In the genomic region with DNA sequence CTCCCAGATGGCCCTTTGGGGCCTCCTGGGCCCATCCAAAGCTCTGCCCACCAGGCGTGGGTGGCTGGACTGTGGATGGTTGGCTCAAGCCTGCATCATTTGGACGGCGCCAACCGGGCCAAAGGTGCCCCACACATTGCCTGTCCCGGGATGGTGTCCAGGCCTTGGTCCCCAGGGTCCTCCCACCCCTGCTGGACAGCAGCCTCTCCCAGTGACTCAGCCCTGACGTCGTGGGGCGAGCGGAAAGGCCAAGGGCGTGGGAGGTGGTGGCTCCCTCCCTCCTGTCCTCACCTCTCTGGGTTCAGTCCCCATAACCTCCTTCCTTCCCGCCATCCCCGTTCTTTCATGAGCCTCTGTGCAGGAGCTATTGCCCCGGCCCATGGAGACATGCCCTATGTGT, we compare ENCODE assay signal across 22 cellular contexts. TPM values are rescaled to one million over a fixed set of nuclear protein-coding genes. Genes with fewer than 3 reads are reported as not detected.
DNase-seq lines count a peak whose midpoint lies in the region; ATAC-seq, FAIRE-seq and TF ChIP-seq lines count a peak whose summit lies in the region.
"Had no signal": no experiment of that assay in that cellular context is flagged by ENCODE, and none has a peak within 500 bp of the region (broad histone marks: within the 10 kb centered on the region; RNA-seq: fewer than 3 reads in every experiment).

No MANE protein-coding gene starts in this region.

- peak overlapping the region; percentile 52; the same call in 1 of the 2 replicates for H3K4me3 ChIP-seq in ACC112 (ENCODE audit: low read depth, low read length)
- H3K4me3 ChIP-seq in fibroblast of pulmonary artery (replicated peaks; ENCODE audit: low read depth, low read length) = no peak overlapping the region
- H3K4me3 ChIP-seq in HepG2 (replicated peaks in 1 of 3; ENCODE audit: insufficient read depth in 1 of 3, low read depth in 2 of 3, low read length in 3 of 3) = no peak overlapping the region
- H3K4me3 ChIP-seq: A549, vagina had no signal

- H3K9ac ChIP-seq in HepG2 (ENCODE audit: insufficient read depth, low read depth, low read length) = no peak overlapping the region

- no peak overlapping the region for H2AFZ ChIP-seq in ACC112 (ENCODE audit: low read length, unreplicated experiment)
- no peak overlapping the region for H2AFZ ChIP-seq in HepG2 (ENCODE audit: low read length)

- H3K36me3 Mint-ChIP-seq in osteocyte (ENCODE audit: unreplicated experiment) = no peaks in the 10 kb centered on the region
- H3K36me3 Mint-ChIP-seq: activated naive CD8-positive, alpha-beta T cell treated with anti-CD3 and anti-CD28 coated beads, Interleukin-2, amount 10 ng/mL, durations not matched to agents 7 days and 5 days; CD8-positive, alpha-beta memory T cell; natural killer cell treated with Interleukin-12 subunit alpha and Interleukin-12 subunit beta and Interleukin-15 and Interleukin-18, amount 100 ng/mL, for 72 hours had no signal

- H3K27me3 Mint-ChIP-seq in osteocyte (ENCODE audit: unreplicated experiment) = peaks cover 48% of the 10 kb centered on the region

- TF ChIP-seq RAD21 in Ishikawa (IDR thresholded peaks at IDR 0.05; ENCODE audit: low read depth) = no peak
- TF ChIP-seq RAD21 in HepG2 (CRISPR knock-in tag; IDR thresholded peaks at IDR 0.05) = no peak

- CTCF ChIA-PET in HepG2 (lab: Yijun Ruan, JAX; ENCODE audit: low intra/inter-chr PET ratio, low total read pairs) = no interaction called here

- H4K20me1 ChIP-seq in HepG2 (ENCODE audit: insufficient read depth, low read length) = no peaks in the 10 kb centered on the region

- peak overlapping the region; percentile 21; the same call in 1 of the 2 replicates for H3K27ac ChIP-seq in ACC112 (ENCODE audit: low read depth, low read length)
- H3K27ac ChIP-seq in HepG2 (ENCODE audit: extremely low read length, insufficient read depth, low read length) = no peak overlapping the region
- H3K27ac ChIP-seq in caudate nucleus (ENCODE audit: low read depth, low read length) = no peak overlapping the region
- H3K27ac ChIP-seq: A549, HL-60, vagina had no signal

- peaks cover 34% of the 10 kb centered on the region for H3K4me1 ChIP-seq in ACC112 (ENCODE audit: control insufficient read depth, insufficient read depth, low read length, unreplicated experiment)
- peaks cover 21% of the 10 kb centered on the region for H3K4me1 ChIP-seq in HepG2 (ENCODE audit: insufficient read depth, low read length)

- POLR2A ChIA-PET in HepG2 (lab: Yijun Ruan, JAX) = interaction anchor here (0.6 kb wide), 1 partner anchor 65 kb away, joined by 4 read pairs; no protein-coding TSS in a partner anchor

- DNase-seq in fibroblast of pulmonary artery (ENCODE audit: low read depth) (peak; percentile 39), HepG2 (ENCODE audit: low spot score) (no peak), caudate nucleus (lab: John Stamatoyannopoulos, UW) (no peak), NCI-H1436 (lab: John Stamatoyannopoulos, UW) (no peak), osteocyte (ENCODE audit: extremely low spot score, unreplicated experiment) (no peak), amniotic stem cell (lab: John Stamatoyannopoulos, UW) (no peak)
- DNase-seq: activated CD4-positive, alpha-beta T cell treated with anti-CD3 and anti-CD28 coated beads, Interleukin-2, amount 50 U/mL, for 1 hour; activated naive CD8-positive, alpha-beta T cell treated with anti-CD3 and anti-CD28 coated beads, Interleukin-2, amount 10 ng/mL, durations not matched to agents 7 days and 5 days; CD8-positive, alpha-beta memory T cell; central memory CD4-positive, alpha-beta T cell; effector memory CD4-positive, alpha-beta T cell; Kasumi-1; NCI-H146; NCI-H446 treated with DMSO at 0.1 percent for 48 hours had no signal

- no peaks in the 10 kb centered on the region for H3K9me3 Mint-ChIP-seq in osteocyte (ENCODE audit: unreplicated experiment)
- H3K9me3 Mint-ChIP-seq: activated naive CD8-positive, alpha-beta T cell treated with anti-CD3 and anti-CD28 coated beads, Interleukin-2, amount 10 ng/mL, durations not matched to agents 7 days and 5 days; CD8-positive, alpha-beta memory T cell; natural killer cell treated with Interleukin-12 subunit alpha and Interleukin-12 subunit beta and Interleukin-15 and Interleukin-18, amount 100 ng/mL, for 72 hours had no signal

- in situ Hi-C loops in HepG2 (cut with HindIII; ENCODE audit: extremely low pct_ligation_motif_present, low pct_unique_long_range_greater_than_20kb) = no loop called here

- TF ChIP-seq CTCF in fibroblast of pulmonary artery (IDR thresholded peaks at IDR 0.05; ENCODE audit: low read length, missing control alignments) = no peak
- TF ChIP-seq CTCF in HepG2 (CRISPR knock-in tag; IDR thresholded peaks at IDR 0.05) = no peak
- no peak for TF ChIP-seq CTCF in osteocyte (IDR thresholded peaks at IDR 0.05)

- H3K27me3 ChIP-seq in ACC112 (ENCODE audit: insufficient read depth, low read length) = no peaks in the 10 kb centered on the region
- H3K27me3 ChIP-seq in HepG2 (ENCODE audit: control insufficient read depth in 1 of 2, insufficient read depth in 2 of 2, low read length in 2 of 2) = peaks cover 6 to 63% of the 10 kb centered on the region in 2 experiments; a peak in 3 of 5 replicates
- H3K27me3 ChIP-seq: vagina had no signal

- H3K4me3 Mint-ChIP-seq in osteocyte (ENCODE audit: unreplicated experiment) = no peak overlapping the region
- H3K4me3 Mint-ChIP-seq: activated naive CD8-positive, alpha-beta T cell treated with anti-CD3 and anti-CD28 coated beads, Interleukin-2, amount 10 ng/mL, durations not matched to agents 7 days and 5 days; CD8-positive, alpha-beta memory T cell; natural killer cell treated with Interleukin-12 subunit alpha and Interleukin-12 subunit beta and Interleukin-15 and Interleukin-18, amount 100 ng/mL, for 72 hours had no signal

- no peaks in the 10 kb centered on the region for H3K4me1 Mint-ChIP-seq in osteocyte (ENCODE audit: unreplicated experiment)
- H3K4me1 Mint-ChIP-seq: activated naive CD8-positive, alpha-beta T cell treated with anti-CD3 and anti-CD28 coated beads, Interleukin-2, amount 10 ng/mL, durations not matched to agents 7 days and 5 days; CD8-positive, alpha-beta memory T cell had no signal

- no peak overlapping the region for H3K4me2 ChIP-seq in HepG2 (ENCODE audit: low read depth, low read length)
- H3K4me2 ChIP-seq: A549 had no signal

- no peak for TF ChIP-seq POLR2A in HepG2 (IDR thresholded peaks at IDR 0.05; ENCODE audit: insufficient read depth in 1 of 2, low read depth in 2 of 2, low read length in 2 of 2)

- no peaks in the 10 kb centered on the region for H3K79me2 ChIP-seq in ACC112 (ENCODE audit: control insufficient read depth, insufficient read depth, low read length, unreplicated experiment)
- H3K79me2 ChIP-seq in HepG2 (ENCODE audit: insufficient read depth, low read length) = no peaks in the 10 kb centered on the region

- WGBS in HepG2 (ENCODE audit: low lambda C conversion rate) = 0% methylated on average over 7 of the region's 13 CpGs

- H3K9me3 ChIP-seq in HepG2 (ENCODE audit: low read length) = no peaks in the 10 kb centered on the region
- H3K9me3 ChIP-seq: A549, vagina had no signal

- H3K36me3 ChIP-seq in ACC112 (ENCODE audit: insufficient read depth, low read length) (no peaks in the 10 kb centered on the region), HepG2 (replicated peaks in 1 of 2; ENCODE audit: control insufficient read depth in 1 of 2, insufficient read depth in 2 of 2, low read length in 2 of 2) (no peaks in the 10 kb centered on the region)
- H3K36me3 ChIP-seq: vagina had no signal

- TF ChIP-seq EP300 in Ishikawa (IDR thresholded peaks at IDR 0.05; ENCODE audit: borderline replicate concordance) = no peak
- TF ChIP-seq EP300 in HepG2 (IDR thresholded peaks at IDR 0.05; ENCODE audit: low read depth in 2 of 2, low read length in 2 of 2) = no peak
- no peak for TF ChIP-seq EP300 in HepG2 (CRISPR knock-in tag; IDR thresholded peaks at IDR 0.05; ENCODE audit: borderline replicate concordance)

- no peak for ATAC-seq in HepG2
- ATAC-seq: A549; natural killer cell treated with Interleukin-12 subunit alpha and Interleukin-12 subunit beta and Interleukin-15 and Interleukin-18, amount 100 ng/mL, for 72 hours had no signal

- intact Hi-C loops in HepG2 (cut with micrococcal nuclease; ENCODE audit: unreplicated experiment) = no loop called here

- no peak for FAIRE-seq in HepG2 (lab: Jason Lieb, UNC)
- FAIRE-seq: A549, frontal cortex had no signal

- H3K27ac Mint-ChIP-seq in osteocyte (ENCODE audit: unreplicated experiment) = no peak overlapping the region
- H3K27ac Mint-ChIP-seq: activated naive CD8-positive, alpha-beta T cell treated with anti-CD3 and anti-CD28 coated beads, Interleukin-2, amount 10 ng/mL, durations not matched to agents 7 days and 5 days; CD8-positive, alpha-beta memory T cell; natural killer cell treated with Interleukin-12 subunit alpha and Interleukin-12 subunit beta and Interleukin-15 and Interleukin-18, amount 100 ng/mL, for 72 hours had no signal

- BruUV-seq in HepG2 (replicated peaks; lab: Mats Ljungman, UMichigan) = no TSS peak

TF ChIP-seq in HepG2, 621 proteins besides CTCF, POLR2A, EP300 and RAD21 (continues in another document):
- TF ChIP-seq ZBTB42 (CRISPR knock-in tag; IDR thresholded peaks at IDR 0.05) = no peak
- peak; percentile 44; the same call in 1 of the 2 replicates for TF ChIP-seq ZBTB21 (CRISPR knock-in tag; IDR thresholded peaks at IDR 0.05)
- TF ChIP-seq FOSL2 (CRISPR knock-in tag; IDR thresholded peaks at IDR 0.05) = peak; percentile 51

RNA-seq across cellular contexts. Expression of a gene that starts 42.1 kb away (rescaled TPM):
- 0.51 and 0.55 TPM in 2 replicates for total RNA-seq in HepG2 (2016; rRNA removed; fragmentation: Illumina TruSeq; extraction: Trizol)
- total RNA-seq in HepG2 (2016; cell fraction: cytosol; rRNA removed; fragmentation: Illumina TruSeq; extraction: Trizol; ENCODE audit: low read depth) = 0.44 and 1.4 TPM in 2 replicates
- total RNA-seq in HepG2 (2016; cell fraction: insoluble cytoplasmic fraction; rRNA removed; fragmentation: Illumina TruSeq; extraction: Trizol) = 0.40 and 0.80 TPM in 2 replicates
- 1.8 and 1.9 TPM in 2 replicates for total RNA-seq in HepG2 (2016; cell fraction: membrane; rRNA removed; fragmentation: Illumina TruSeq; extraction: Trizol)
- total RNA-seq in HepG2 (2016; cell fraction: nucleus; rRNA removed; fragmentation: Illumina TruSeq; extraction: Trizol) = 0.93 and 0.97 TPM in 2 replicates
- 2.3 and 2.5 TPM in 2 replicates for polyA plus RNA-seq in HepG2 (2011; rRNA removed)
- 1.0 and 1.2 TPM in 2 replicates for polyA plus RNA-seq in HepG2 (2011; cell fraction: cytosol; rRNA removed)
- polyA plus RNA-seq in HepG2 (2011; cell fraction: nucleus; rRNA removed) = 10.2 TPM in 2 replicates
- polyA plus RNA-seq in HepG2 (2012) = 2.5 and 2.7 TPM in 2 replicates
- polyA plus RNA-seq in HepG2 (2016; cell fraction: cytosol; fragmentation: Illumina TruSeq; extraction: Trizol; ENCODE audit: low read depth) = 6.6 and 7.4 TPM in 2 replicates
- polyA plus RNA-seq in HepG2 (2016; cell fraction: insoluble cytoplasmic fraction; fragmentation: Illumina TruSeq; extraction: Trizol; ENCODE audit: low read depth) = 2.3 and 2.8 TPM in 2 replicates
- polyA plus RNA-seq in HepG2 (2016; cell fraction: membrane; fragmentation: Illumina TruSeq; extraction: Trizol; ENCODE audit: low read depth) = 12.2 and 12.9 TPM in 2 replicates
- 8.1 and 8.9 TPM in 2 replicates for polyA plus RNA-seq in HepG2 (2016; cell fraction: nucleus; fragmentation: Illumina TruSeq; extraction: Trizol; ENCODE audit: insufficient read depth, low read depth)
- 1.8 and 3.4 TPM in 2 replicates for polyA minus RNA-seq in HepG2 (2011; rRNA and poly(A)+ RNA removed; ENCODE audit: low replicate concordance)
- 0.62 and 0.99 TPM in 2 replicates for polyA minus RNA-seq in HepG2 (2011; cell fraction: cytosol; rRNA and poly(A)+ RNA removed)
- 1.3 and 2.4 TPM in 2 replicates for polyA minus RNA-seq in HepG2 (2011; cell fraction: nucleus; rRNA and poly(A)+ RNA removed)
- total RNA-seq in osteocyte = not detected in 2 replicates
- total RNA-seq: frontal cortex, lung microvascular endothelial cell had no signal
- polyA plus RNA-seq: CD8-positive, alpha-beta memory T cell had no signal
